ENCODE assay signal across 7 cellular contexts in the genomic region with DNA sequence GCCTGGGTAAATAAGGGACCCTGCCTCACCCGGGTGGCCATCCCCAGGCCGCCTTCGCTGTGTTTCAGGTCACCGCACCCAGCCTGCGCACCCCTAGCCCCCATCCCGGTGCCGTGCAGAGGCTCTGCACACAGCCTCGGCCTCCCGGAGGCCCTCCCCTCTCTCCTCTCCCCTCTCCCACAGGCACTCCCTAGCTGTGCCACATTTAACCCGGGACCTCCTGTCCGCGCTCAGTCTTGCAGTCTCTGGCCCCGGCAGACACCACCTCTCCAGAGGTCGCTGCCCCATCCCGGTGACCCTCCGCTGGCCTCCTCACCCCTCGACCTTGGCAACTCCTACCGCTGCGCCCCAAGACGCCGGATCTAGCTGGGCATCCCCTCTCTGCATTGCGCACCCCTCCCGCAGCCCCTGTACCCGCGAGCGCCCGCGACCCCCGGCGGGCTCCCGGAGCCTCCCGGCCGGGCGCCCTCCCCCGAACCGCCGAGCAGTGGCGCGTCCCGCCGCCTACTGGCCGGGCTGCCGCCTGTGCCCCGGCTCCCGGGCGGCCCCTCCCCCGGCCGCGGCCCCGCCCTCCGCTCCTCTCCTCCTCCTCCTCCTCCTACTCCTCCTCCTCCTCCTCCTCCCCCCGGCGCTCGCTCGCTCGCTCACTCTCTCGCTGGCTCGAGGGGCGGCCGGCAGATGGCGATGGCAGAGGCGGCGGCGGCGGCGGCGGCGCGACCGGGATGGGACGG. TPM values are rescaled to one million over a fixed set of nuclear protein-coding genes. Genes with fewer than 3 reads are reported as not detected.
A peak's percentile ranks its signal among the peaks of the same experiment; 100 is the strongest.
DNase-seq lines count a peak whose midpoint lies in the region; ATAC-seq and TF ChIP-seq lines count a peak whose summit lies in the region.

A gene (plus strand): TSS at position 647 of the 731 bp plus-strand sequence.

- H3K9ac ChIP-seq in neural cell (ENCODE audit: low read length): peak within 1 kb of the TSS; percentile 84

- H3K79me2 ChIP-seq in neural cell (replicated peaks; ENCODE audit: insufficient read depth, low read length): peaks cover 6% of the 10 kb centered on the region

- no peaks in the 10 kb centered on the region for H3K9me3 ChIP-seq in neural cell (ENCODE audit: low read length)

- no peaks in the 10 kb centered on the region for H3K36me3 ChIP-seq in neural cell (ENCODE audit: insufficient read depth, low read length)

- H3K27me3 ChIP-seq in neural cell (ENCODE audit: insufficient read depth, low read depth, low read length): peaks cover 40% of the 10 kb centered on the region

- peak; percentile 42 for ATAC-seq in HG02623 (IDR thresholded peaks at IDR 0.05; ENCODE audit: unreplicated experiment)

- DNase-seq in GM10266 (ENCODE audit: extremely low spot score) (peak; percentile 71), NCI-H2227 treated with DMSO at 0.1 percent for 48 hours (lab: John Stamatoyannopoulos, UW) (peak; percentile 36), fibroblast of the aortic adventitia (ENCODE audit: low read depth) (peak; percentile 63), ureter (ENCODE audit: low spot score) (peak; percentile 79)
- peak; percentile 69 for DNase-seq in activated CD8-positive, alpha-beta memory T cell treated with anti-CD3 and anti-CD28 coated beads, Interleukin-2, amount 50 U/mL, for 48 hours

- TF ChIP-seq EP300 in neural cell (conservative IDR thresholded peaks at IDR 0.05; ENCODE audit: poor library complexity, severe bottlenecking): no peak

- H3K4me3 ChIP-seq in fibroblast of the aortic adventitia (ENCODE audit: low read depth, low read length): peak within 1 kb of the TSS; percentile 63
- peak within 1 kb of the TSS; percentile 98 for H3K4me3 ChIP-seq in neural cell (ENCODE audit: low read length)

- H3K4me2 ChIP-seq in neural cell (ENCODE audit: low read length): peak within 1 kb of the TSS; percentile 47

- no peaks in the 10 kb centered on the region for H3K9me2 ChIP-seq in neural cell (ENCODE audit: insufficient read depth, low read length)

- TF ChIP-seq RAD21 in neural cell (conservative IDR thresholded peaks at IDR 0.05): peak; percentile 36

- H3F3A ChIP-seq in neural cell (ENCODE audit: insufficient read depth, low read length, poor library complexity, severe bottlenecking): no peaks in the 10 kb centered on the region

- no peaks in the 10 kb centered on the region for H4K20me1 ChIP-seq in neural cell (ENCODE audit: insufficient read depth)

- TF ChIP-seq CTCF in GM10266 (IDR thresholded peaks at IDR 0.05; ENCODE audit: control insufficient read depth, insufficient read depth, low read depth, missing control alignments): no peak
- TF ChIP-seq CTCF in fibroblast of the aortic adventitia (IDR thresholded peaks at IDR 0.05; ENCODE audit: insufficient read depth, low read length): peak; percentile 44
- TF ChIP-seq CTCF in neural cell (IDR thresholded peaks at IDR 0.05; ENCODE audit: poor library complexity, severe bottlenecking): peak; percentile 67

- peak within 1 kb of the TSS; percentile 20 for H3K27ac ChIP-seq in neural cell (ENCODE audit: low read length)

- no peak within 1 kb of the TSS for H2AFZ ChIP-seq in neural cell (ENCODE audit: low read depth, low read length)

TF ChIP-seq in neural cell, 6 proteins besides CTCF, POLR2A, EP300 and RAD21:
- TF ChIP-seq POLR2AphosphoS5 (IDR thresholded peaks at IDR 0.05): peak; percentile 25
- peak; percentile 56 for TF ChIP-seq SMC3 (conservative IDR thresholded peaks at IDR 0.05; ENCODE audit: poor library complexity)
- no peak for TF ChIP-seq MXI1 (conservative IDR thresholded peaks at IDR 0.05; ENCODE audit: poor library complexity, severe bottlenecking)
- TF ChIP-seq TAF1 (IDR thresholded peaks at IDR 0.05; ENCODE audit: low read depth): peak; percentile 53

RNA-seq across cellular contexts. Expression of the gene that starts here (rescaled TPM):
- total RNA-seq in fibroblast of the aortic adventitia (ENCODE audit: low replicate concordance) (5.0 and 49.9 TPM in 2 replicates), ureter (1.1 TPM)
- polyA plus RNA-seq in neural cell: 26.3 and 34.0 TPM in 2 replicates
- polyA minus RNA-seq in neural cell: 113 and 114 TPM in 2 replicates

Comparison
In these comparisons a context has a peak if more than half of its experiments do, and no peak if none do; other contexts are left out.
1. Peak in every context shown above with its lines: DNase-seq, ATAC-seq, H3K4me3 ChIP-seq and H3K27ac ChIP-seq.